1 cellular context compared by ENCODE assay signal in genomic region chr21:45213392-45213791, GRCh38.
TF ChIP-seq lines count a peak whose summit lies in the region.

No MANE protein-coding gene starts in this region.

TF ChIP-seq in HepG2, 621 proteins besides CTCF, POLR2A, EP300 and RAD21 (continued from another document):
- TF ChIP-seq AFF4 (CRISPR knock-in tag; IDR thresholded peaks at IDR 0.05) (no peak), ZNF550 (CRISPR knock-in tag; IDR thresholded peaks at IDR 0.05; ENCODE audit: borderline replicate concordance) (no peak)
